1 cellular context compared by ENCODE assay signal in the genomic region with DNA sequence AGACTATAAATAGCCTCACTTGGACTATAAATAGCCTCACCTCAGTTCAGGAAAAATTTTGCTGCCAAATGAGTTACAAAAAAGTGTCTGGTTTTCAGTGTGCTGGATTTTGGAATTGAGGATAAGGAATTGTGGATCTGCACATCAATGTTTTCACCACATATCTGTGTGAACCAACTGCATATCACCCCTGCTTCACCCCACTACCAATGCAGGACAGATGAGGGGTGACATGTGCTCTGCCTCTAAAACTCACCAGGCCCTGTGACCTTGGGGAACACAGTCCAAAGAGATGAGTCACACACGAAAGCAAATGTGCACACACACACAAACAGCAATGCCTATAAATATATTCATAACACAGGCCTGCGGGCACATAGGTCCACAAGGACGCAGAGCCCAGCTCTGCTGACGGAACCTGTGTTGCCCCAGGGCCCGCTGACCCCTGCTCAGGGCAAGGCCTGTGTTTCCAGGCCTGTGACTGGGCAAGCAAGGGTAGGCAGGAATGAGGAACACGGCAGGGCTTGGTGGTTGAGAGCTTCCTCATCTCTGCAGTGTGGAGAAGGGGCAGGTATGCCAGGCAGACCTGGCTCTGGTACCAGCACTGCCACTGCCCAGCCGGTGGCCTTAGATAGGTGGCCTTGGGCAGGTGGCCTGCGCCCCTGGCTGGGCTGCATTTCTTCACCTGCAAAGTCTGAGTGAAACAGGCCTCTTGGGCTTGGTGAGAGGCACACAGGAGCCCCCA.
A peak's percentile ranks its signal among the peaks of the same experiment; 100 is the strongest.
TF ChIP-seq lines count a peak whose summit lies in the region.

No MANE protein-coding gene starts in this region.

TF ChIP-seq in HepG2, 621 proteins besides CTCF, POLR2A, EP300 and RAD21 (continued from another document and continues in another):
- no peak for TF ChIP-seq HBP1 (CRISPR knock-in tag; IDR thresholded peaks at IDR 0.05; ENCODE audit: low read depth)
- TF ChIP-seq ZSCAN30 (CRISPR knock-in tag; IDR thresholded peaks at IDR 0.05) = no peak
- no peak for TF ChIP-seq MTF1 (CRISPR knock-in tag; IDR thresholded peaks at IDR 0.05)
- TF ChIP-seq, protein P1, sequence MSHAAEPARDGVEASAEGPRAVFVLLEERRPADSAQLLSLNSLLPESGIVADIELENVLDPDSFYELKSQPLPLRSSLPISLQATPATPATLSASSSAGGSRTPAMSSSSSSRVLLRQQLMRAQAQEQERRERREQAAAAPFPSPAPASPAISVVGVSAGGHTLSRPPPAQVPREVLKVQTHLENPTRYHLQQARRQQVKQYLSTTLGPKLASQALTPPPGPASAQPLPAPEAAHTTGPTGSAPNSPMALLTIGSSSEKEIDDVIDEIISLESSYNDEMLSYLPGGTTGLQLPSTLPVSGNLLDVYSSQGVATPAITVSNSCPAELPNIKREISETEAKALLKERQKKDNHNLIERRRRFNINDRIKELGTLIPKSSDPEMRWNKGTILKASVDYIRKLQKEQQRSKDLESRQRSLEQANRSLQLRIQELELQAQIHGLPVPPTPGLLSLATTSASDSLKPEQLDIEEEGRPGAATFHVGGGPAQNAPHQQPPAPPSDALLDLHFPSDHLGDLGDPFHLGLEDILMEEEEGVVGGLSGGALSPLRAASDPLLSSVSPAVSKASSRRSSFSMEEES (CRISPR knock-in tag; IDR thresholded peaks at IDR 0.05) = peak; percentile 26; the same call in 1 of the 2 replicates
- TF ChIP-seq GABPA (IDR thresholded peaks at IDR 0.05; ENCODE audit: low read depth, low read length) = no peak
- TF ChIP-seq GABPA (CRISPR knock-in tag; IDR thresholded peaks at IDR 0.05; ENCODE audit: low read depth) = no peak
- TF ChIP-seq EED (CRISPR knock-in tag; IDR thresholded peaks at IDR 0.05) = no peak
- no peak for TF ChIP-seq ZNF460 (CRISPR knock-in tag; IDR thresholded peaks at IDR 0.05; ENCODE audit: borderline replicate concordance)
- no peak for TF ChIP-seq SIN3A (IDR thresholded peaks at IDR 0.05; ENCODE audit: borderline replicate concordance, low read depth, low read length)
- TF ChIP-seq ZNF564 (CRISPR knock-in tag; IDR thresholded peaks at IDR 0.05) = no peak
- no peak for TF ChIP-seq ZKSCAN8 (CRISPR knock-in tag; IDR thresholded peaks at IDR 0.05; ENCODE audit: borderline replicate concordance)
- TF ChIP-seq, protein P2, sequence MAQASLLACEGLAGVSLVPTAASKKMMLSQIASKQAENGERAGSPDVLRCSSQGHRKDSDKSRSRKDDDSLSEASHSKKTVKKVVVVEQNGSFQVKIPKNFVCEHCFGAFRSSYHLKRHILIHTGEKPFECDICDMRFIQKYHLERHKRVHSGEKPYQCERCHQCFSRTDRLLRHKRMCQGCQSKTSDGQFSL (CRISPR knock-in tag; IDR thresholded peaks at IDR 0.05) = no peak
- no peak for TF ChIP-seq MTF2 (CRISPR knock-in tag; IDR thresholded peaks at IDR 0.05; ENCODE audit: borderline replicate concordance)
- TF ChIP-seq, protein P3, sequence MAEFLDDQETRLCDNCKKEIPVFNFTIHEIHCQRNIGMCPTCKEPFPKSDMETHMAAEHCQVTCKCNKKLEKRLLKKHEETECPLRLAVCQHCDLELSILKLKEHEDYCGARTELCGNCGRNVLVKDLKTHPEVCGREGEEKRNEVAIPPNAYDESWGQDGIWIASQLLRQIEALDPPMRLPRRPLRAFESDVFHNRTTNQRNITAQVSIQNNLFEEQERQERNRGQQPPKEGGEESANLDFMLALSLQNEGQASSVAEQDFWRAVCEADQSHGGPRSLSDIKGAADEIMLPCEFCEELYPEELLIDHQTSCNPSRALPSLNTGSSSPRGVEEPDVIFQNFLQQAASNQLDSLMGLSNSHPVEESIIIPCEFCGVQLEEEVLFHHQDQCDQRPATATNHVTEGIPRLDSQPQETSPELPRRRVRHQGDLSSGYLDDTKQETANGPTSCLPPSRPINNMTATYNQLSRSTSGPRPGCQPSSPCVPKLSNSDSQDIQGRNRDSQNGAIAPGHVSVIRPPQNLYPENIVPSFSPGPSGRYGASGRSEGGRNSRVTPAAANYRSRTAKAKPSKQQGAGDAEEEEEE (CRISPR knock-in tag; IDR thresholded peaks at IDR 0.05; ENCODE audit: borderline replicate concordance) = no peak
- TF ChIP-seq CBFB (CRISPR knock-in tag; IDR thresholded peaks at IDR 0.05) = 0 out of 2 replicates have a peak, but pooled peaks have one; percentile 19
- no peak for TF ChIP-seq MEIS1 (CRISPR knock-in tag; IDR thresholded peaks at IDR 0.05; ENCODE audit: borderline replicate concordance)
- TF ChIP-seq CHCHD3 (CRISPR knock-in tag; IDR thresholded peaks at IDR 0.05) = no peak
- TF ChIP-seq, protein P4, sequence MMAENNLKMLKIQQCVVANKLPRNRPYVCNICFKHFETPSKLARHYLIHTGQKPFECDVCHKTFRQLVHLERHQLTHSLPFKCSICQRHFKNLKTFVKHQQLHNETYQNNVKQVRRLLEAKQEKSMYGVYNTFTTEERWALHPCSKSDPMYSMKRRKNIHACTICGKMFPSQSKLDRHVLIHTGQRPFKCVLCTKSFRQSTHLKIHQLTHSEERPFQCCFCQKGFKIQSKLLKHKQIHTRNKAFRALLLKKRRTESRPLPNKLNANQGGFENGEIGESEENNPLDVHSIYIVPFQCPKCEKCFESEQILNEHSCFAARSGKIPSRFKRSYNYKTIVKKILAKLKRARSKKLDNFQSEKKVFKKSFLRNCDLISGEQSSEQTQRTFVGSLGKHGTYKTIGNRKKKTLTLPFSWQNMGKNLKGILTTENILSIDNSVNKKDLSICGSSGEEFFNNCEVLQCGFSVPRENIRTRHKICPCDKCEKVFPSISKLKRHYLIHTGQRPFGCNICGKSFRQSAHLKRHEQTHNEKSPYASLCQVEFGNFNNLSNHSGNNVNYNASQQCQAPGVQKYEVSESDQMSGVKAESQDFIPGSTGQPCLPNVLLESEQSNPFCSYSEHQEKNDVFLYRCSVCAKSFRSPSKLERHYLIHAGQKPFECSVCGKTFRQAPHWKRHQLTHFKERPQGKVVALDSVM (CRISPR knock-in tag; IDR thresholded peaks at IDR 0.05) = peak; percentile 17; the same call in 1 of the 2 replicates
- TF ChIP-seq, protein P5, sequence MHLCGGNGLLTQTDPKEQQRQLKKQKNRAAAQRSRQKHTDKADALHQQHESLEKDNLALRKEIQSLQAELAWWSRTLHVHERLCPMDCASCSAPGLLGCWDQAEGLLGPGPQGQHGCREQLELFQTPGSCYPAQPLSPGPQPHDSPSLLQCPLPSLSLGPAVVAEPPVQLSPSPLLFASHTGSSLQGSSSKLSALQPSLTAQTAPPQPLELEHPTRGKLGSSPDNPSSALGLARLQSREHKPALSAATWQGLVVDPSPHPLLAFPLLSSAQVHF (CRISPR knock-in tag; IDR thresholded peaks at IDR 0.05) = no peak
- TF ChIP-seq ETV5 (CRISPR knock-in tag; IDR thresholded peaks at IDR 0.05; ENCODE audit: borderline replicate concordance) = peak; percentile 38; the same call in 1 of the 2 replicates
- TF ChIP-seq AGO2 (optimal IDR thresholded peaks at IDR 0.05; ENCODE audit: low read depth, low read length) = no peak
- TF ChIP-seq, protein P6, sequence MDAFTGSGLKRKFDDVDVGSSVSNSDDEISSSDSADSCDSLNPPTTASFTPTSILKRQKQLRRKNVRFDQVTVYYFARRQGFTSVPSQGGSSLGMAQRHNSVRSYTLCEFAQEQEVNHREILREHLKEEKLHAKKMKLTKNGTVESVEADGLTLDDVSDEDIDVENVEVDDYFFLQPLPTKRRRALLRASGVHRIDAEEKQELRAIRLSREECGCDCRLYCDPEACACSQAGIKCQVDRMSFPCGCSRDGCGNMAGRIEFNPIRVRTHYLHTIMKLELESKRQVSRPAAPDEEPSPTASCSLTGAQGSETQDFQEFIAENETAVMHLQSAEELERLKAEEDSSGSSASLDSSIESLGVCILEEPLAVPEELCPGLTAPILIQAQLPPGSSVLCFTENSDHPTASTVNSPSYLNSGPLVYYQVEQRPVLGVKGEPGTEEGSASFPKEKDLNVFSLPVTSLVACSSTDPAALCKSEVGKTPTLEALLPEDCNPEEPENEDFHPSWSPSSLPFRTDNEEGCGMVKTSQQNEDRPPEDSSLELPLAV (CRISPR knock-in tag; conservative IDR thresholded peaks at IDR 0.05; ENCODE audit: low read depth) = no peak
- TF ChIP-seq FIP1L1 (IDR thresholded peaks at IDR 0.05; ENCODE audit: borderline replicate concordance, insufficient read depth, low read depth, low read length) = no peak
- TF ChIP-seq CC2D1A (CRISPR knock-in tag; IDR thresholded peaks at IDR 0.05) = no peak
- TF ChIP-seq SPEN (CRISPR knock-in tag; IDR thresholded peaks at IDR 0.05; ENCODE audit: low read depth) = no peak; the same call in 1 of the 2 replicates
- no peak for TF ChIP-seq DMTF1 (CRISPR knock-in tag; IDR thresholded peaks at IDR 0.05)
- no peak for TF ChIP-seq RELA (CRISPR knock-in tag; IDR thresholded peaks at IDR 0.05)
- no peak for TF ChIP-seq CREB3 (CRISPR knock-in tag; IDR thresholded peaks at IDR 0.05)
- TF ChIP-seq, protein P7, sequence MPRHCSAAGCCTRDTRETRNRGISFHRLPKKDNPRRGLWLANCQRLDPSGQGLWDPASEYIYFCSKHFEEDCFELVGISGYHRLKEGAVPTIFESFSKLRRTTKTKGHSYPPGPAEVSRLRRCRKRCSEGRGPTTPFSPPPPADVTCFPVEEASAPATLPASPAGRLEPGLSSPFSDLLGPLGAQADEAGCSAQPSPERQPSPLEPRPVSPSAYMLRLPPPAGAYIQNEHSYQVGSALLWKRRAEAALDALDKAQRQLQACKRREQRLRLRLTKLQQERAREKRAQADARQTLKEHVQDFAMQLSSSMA (CRISPR knock-in tag; IDR thresholded peaks at IDR 0.05) = no peak
- TF ChIP-seq, protein P8, sequence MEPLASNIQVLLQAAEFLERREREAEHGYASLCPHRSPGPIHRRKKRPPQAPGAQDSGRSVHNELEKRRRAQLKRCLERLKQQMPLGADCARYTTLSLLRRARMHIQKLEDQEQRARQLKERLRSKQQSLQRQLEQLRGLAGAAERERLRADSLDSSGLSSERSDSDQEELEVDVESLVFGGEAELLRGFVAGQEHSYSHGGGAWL (CRISPR knock-in tag; IDR thresholded peaks at IDR 0.05) = no peak
- TF ChIP-seq SNAPC2 (CRISPR knock-in tag; IDR thresholded peaks at IDR 0.05) = no peak
- TF ChIP-seq TGIF2 (CRISPR knock-in tag; IDR thresholded peaks at IDR 0.05) = no peak
- TF ChIP-seq ZNF552 (CRISPR knock-in tag; IDR thresholded peaks at IDR 0.05; ENCODE audit: borderline replicate concordance) = no peak
- TF ChIP-seq NR3C1 (CRISPR knock-in tag; IDR thresholded peaks at IDR 0.05) = no peak
- TF ChIP-seq MAZ (IDR thresholded peaks at IDR 0.05; ENCODE audit: borderline replicate concordance, low read depth, low read length) = no peak
- no peak for TF ChIP-seq MAZ (CRISPR knock-in tag; IDR thresholded peaks at IDR 0.05; ENCODE audit: low read depth)
- TF ChIP-seq ZNF891 (CRISPR knock-in tag; IDR thresholded peaks at IDR 0.05) = no peak
- TF ChIP-seq NR2F2 (IDR thresholded peaks at IDR 0.05; ENCODE audit: borderline replicate concordance, low read depth) = peak; percentile 41; the same call in 1 of the 2 replicates
- TF ChIP-seq, protein P9, sequence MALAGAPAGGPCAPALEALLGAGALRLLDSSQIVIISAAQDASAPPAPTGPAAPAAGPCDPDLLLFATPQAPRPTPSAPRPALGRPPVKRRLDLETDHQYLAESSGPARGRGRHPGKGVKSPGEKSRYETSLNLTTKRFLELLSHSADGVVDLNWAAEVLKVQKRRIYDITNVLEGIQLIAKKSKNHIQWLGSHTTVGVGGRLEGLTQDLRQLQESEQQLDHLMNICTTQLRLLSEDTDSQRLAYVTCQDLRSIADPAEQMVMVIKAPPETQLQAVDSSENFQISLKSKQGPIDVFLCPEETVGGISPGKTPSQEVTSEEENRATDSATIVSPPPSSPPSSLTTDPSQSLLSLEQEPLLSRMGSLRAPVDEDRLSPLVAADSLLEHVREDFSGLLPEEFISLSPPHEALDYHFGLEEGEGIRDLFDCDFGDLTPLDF (CRISPR knock-in tag; IDR thresholded peaks at IDR 0.05) = no peak
- no peak for TF ChIP-seq ZNF746 (CRISPR knock-in tag; IDR thresholded peaks at IDR 0.05)
- no peak for TF ChIP-seq HMG20B (CRISPR knock-in tag; conservative IDR thresholded peaks at IDR 0.05)
- peak; percentile 64; the same call in 1 of the 2 replicates for TF ChIP-seq CBX5 (CRISPR knock-in tag; IDR thresholded peaks at IDR 0.05; ENCODE audit: borderline replicate concordance)
- no peak for TF ChIP-seq KLF6 (CRISPR knock-in tag; IDR thresholded peaks at IDR 0.05)
- no peak for TF ChIP-seq NFKBIZ (CRISPR knock-in tag; IDR thresholded peaks at IDR 0.05)
- TF ChIP-seq THAP11 (CRISPR knock-in tag; IDR thresholded peaks at IDR 0.05) = no peak; the same call in 1 of the 2 replicates
